Comparison of ENCODE assay signal across 1 cellular context in the genomic region with DNA sequence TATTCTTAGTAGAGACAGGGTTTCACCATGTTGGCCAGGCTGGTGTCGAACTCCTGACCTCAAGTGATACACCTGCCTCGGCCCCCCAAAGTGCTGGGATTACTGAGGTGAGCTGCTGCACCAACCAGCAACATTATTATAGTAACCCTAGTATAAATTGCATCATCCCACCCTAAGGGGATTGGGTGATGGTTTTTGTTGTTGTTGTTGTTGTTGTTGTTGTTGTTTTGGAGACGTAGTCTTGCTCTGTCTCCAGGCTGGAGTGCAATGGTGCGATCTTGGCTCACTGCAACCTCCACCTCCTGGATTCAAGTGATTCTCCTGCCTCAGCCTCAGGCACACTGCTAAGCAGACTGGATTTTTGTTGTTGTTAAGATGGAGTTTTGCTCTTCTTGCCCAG.
TF ChIP-seq lines count a peak whose summit lies in the region.

No MANE protein-coding gene starts in this region.

TF ChIP-seq in WTC11, 78 proteins besides CTCF, POLR2A, EP300 and RAD21:
- TF ChIP-seq GABPB1 (CRISPR knock-in tag; IDR thresholded peaks at IDR 0.05), result peak; percentile 57; the same call in 1 of the 2 replicates
TF ChIP-seq in WTC11: peak in this region for 1; not testable (repeated sequence) for 77.
